15 cellular contexts compared by ENCODE assay signal in genomic region chr1:112721966-112722524, GRCh38. TPM values are rescaled to one million over a fixed set of nuclear protein-coding genes. Genes with fewer than 3 reads are reported as not detected.
DNase-seq lines count a peak whose midpoint lies in the region; ATAC-seq, FAIRE-seq and TF ChIP-seq lines count a peak whose summit lies in the region.
"Had no signal": no experiment of that assay in that cellular context is flagged by ENCODE, and none has a peak within 500 bp of the region (broad histone marks: within the 10 kb centered on the region; RNA-seq: fewer than 3 reads in every experiment).

No MANE protein-coding gene starts in this region.

- no peak for FAIRE-seq in H1 (lab: Jason Lieb, UNC)
- FAIRE-seq: colon, GM12892 had no signal

- H2AFZ ChIP-seq in GM23338: peak overlapping the region; percentile 93
- no peak overlapping the region for H2AFZ ChIP-seq in H1 (ENCODE audit: low read length)

- H3K27ac ChIP-seq in GM23338 (ENCODE audit: low read depth): no peak overlapping the region
- no peak overlapping the region for H3K27ac ChIP-seq in H1 (ENCODE audit: low read depth, low read length)
- H3K27ac ChIP-seq in CD4-positive, alpha-beta T cell (ENCODE audit: low read depth, low read length): no peak overlapping the region
- H3K27ac ChIP-seq: prostate gland had no signal

- H4K91ac ChIP-seq in H1 (replicated peaks; ENCODE audit: insufficient read length, low read length): peak overlapping the region; percentile 21

- H3K4me1 ChIP-seq in ES-I3 (ENCODE audit: insufficient read depth, low read length): peaks cover 5% of the 10 kb centered on the region
- peaks cover 6% of the 10 kb centered on the region; the same call in 1 of the 2 replicates for H3K4me1 ChIP-seq in GM23338 (ENCODE audit: insufficient read depth)
- peaks cover 8 to 21% (median 16%) of the 10 kb centered on the region in 4 experiments for H3K4me1 ChIP-seq in H1 (replicated peaks in 1 of 4; ENCODE audit: control insufficient read depth in 3 of 4, insufficient read depth in 4 of 4, low read length in 3 of 4)
- H3K4me1 ChIP-seq: prostate gland had no signal

- CTCF ChIA-PET in H1 (lab: Charles Lee; ENCODE audit: partially characterized antibody): interaction anchor here (0.7 to 14.2 kb wide), 18 partner anchors 8 to 353 kb away, joined by 3 to 547 read pairs (median 5); partner anchors contain the start of genes LRIG2 and MOV10
- CTCF ChIA-PET in activated CD8-positive, alpha-beta memory T cell treated with anti-CD3 and anti-CD28 coated beads, Interleukin-2, amount 10 ng/mL, durations not matched to agents 7 days and 5 days (lab: Charles Lee): interaction anchor here (1.0 to 10.8 kb wide), 3 partner anchors 81 to 331 kb away, joined by 3 to 219 read pairs (median 7); no protein-coding TSS in a partner anchor
- CTCF ChIA-PET in CD4-positive, alpha-beta T cell (lab: Charles Lee): interaction anchor here (0.6 to 1.4 kb wide), 2 partner anchors 167 to 350 kb away, joined by 3 read pairs; partner anchors contain the start of gene LRIG2

- H4K20me1 ChIP-seq in GM23338 (replicated peaks; ENCODE audit: insufficient read depth) (no peaks in the 10 kb centered on the region), H1 (replicated peaks in 1 of 2; ENCODE audit: control insufficient read depth in 1 of 2, insufficient read depth in 2 of 2, low read length in 2 of 2) (no peaks in the 10 kb centered on the region)

- ATAC-seq in GM23338: no peak
- ATAC-seq in activated CD8-positive, alpha-beta memory T cell treated with anti-CD3 and anti-CD28 coated beads, Interleukin-2, amount 10 ng/mL, durations not matched to agents 7 days and 5 days: no peak
- ATAC-seq in HG03039 (IDR thresholded peaks at IDR 0.05; ENCODE audit: unreplicated experiment): no peak
- ATAC-seq in CD4-positive, alpha-beta T cell (ENCODE audit: poor library complexity): no peak

- TF ChIP-seq POLR2A in H1 (IDR thresholded peaks at IDR 0.05; ENCODE audit: control extremely low read depth in 1 of 2, low read depth in 2 of 2, low read length in 2 of 2): no peak

- peak overlapping the region; percentile 75; the same call in 1 of the 2 replicates for H2BK12ac ChIP-seq in H1 (ENCODE audit: low read depth, low read length)

- H3K9me3 ChIP-seq in ES-I3 (ENCODE audit: control insufficient read depth, insufficient read depth, low read length) (no peaks in the 10 kb centered on the region), H1 (ENCODE audit: insufficient read depth in 2 of 2, low read depth in 1 of 2, low read length in 1 of 2) (no peaks in the 10 kb centered on the region)
- H3K9me3 ChIP-seq in CD4-positive, alpha-beta T cell (ENCODE audit: control insufficient read depth, low read length): no peaks in the 10 kb centered on the region
- H3K9me3 ChIP-seq: prostate gland had no signal

- H3K9me3 Mint-ChIP-seq in GM23338 (no peaks in the 10 kb centered on the region), nephron progenitor cell (no peaks in the 10 kb centered on the region)
- no peaks in the 10 kb centered on the region for H3K9me3 Mint-ChIP-seq in activated CD8-positive, alpha-beta memory T cell treated with anti-CD3 and anti-CD28 coated beads, Interleukin-2, amount 10 ng/mL, durations not matched to agents 7 days and 5 days (ENCODE audit: low read depth)
- no peaks in the 10 kb centered on the region for H3K9me3 Mint-ChIP-seq in CD4-positive, alpha-beta T cell

- H3K79me2 ChIP-seq in GM23338 (replicated peaks; ENCODE audit: insufficient read depth) (no peaks in the 10 kb centered on the region), H1 (ENCODE audit: control insufficient read depth in 1 of 2, insufficient read depth in 2 of 2, low read length in 2 of 2) (no peaks in the 10 kb centered on the region)

- H3K18ac ChIP-seq in H1 (ENCODE audit: extremely low read depth, low read length): peak overlapping the region; percentile 72

- H3K9ac ChIP-seq in ES-I3 (ENCODE audit: low read depth, low read length) (0 out of 2 replicates have a peak overlapping the region, but pooled peaks have one; percentile 22), H1 (replicated peaks in 1 of 4; ENCODE audit: extremely low read depth in 1 of 4, low read depth in 3 of 4, low read length in 3 of 4) (no peak overlapping the region)

- H3K9me2 ChIP-seq in GM23338 (ENCODE audit: insufficient read depth): no peaks in the 10 kb centered on the region

- TF ChIP-seq CTCF in GM23338 (conservative IDR thresholded peaks at IDR 0.05; ENCODE audit: low read depth in 2 of 2) (no peak), H1 (IDR thresholded peaks at IDR 0.05; ENCODE audit: control extremely low read depth in 1 of 3, insufficient read depth in 1 of 3, low read depth in 1 of 3, low read length in 3 of 3) (no peak), nephron progenitor cell (IDR thresholded peaks at IDR 0.05) (no peak)
- TF ChIP-seq CTCF in CD4-positive, alpha-beta T cell (IDR thresholded peaks at IDR 0.05): no peak

- H3K4ac ChIP-seq in H1 (replicated peaks; ENCODE audit: insufficient read length, low read depth, low read length): no peak overlapping the region

- H3K4me2 ChIP-seq in GM23338 (peak overlapping the region; percentile 77; the same call in 1 of the 2 replicates), H1 (ENCODE audit: insufficient read depth in 1 of 2, low read depth in 2 of 2, low read length in 2 of 2) (peak overlapping the region in 1 of 2 experiments; percentile 73; a peak in 2 of 4 replicates)

- peak overlapping the region; percentile 49; the same call in 1 of the 2 replicates for H2BK20ac ChIP-seq in H1 (ENCODE audit: low read length)

- peak overlapping the region; percentile 36 for H2BK120ac ChIP-seq in H1 (replicated peaks; ENCODE audit: low read depth, low read length)

- POLR2A ChIA-PET in H1 (lab: Charles Lee; ENCODE audit: partially characterized antibody): interaction anchor here (1.2 to 3.4 kb wide), 5 partner anchors 7 to 82 kb away, joined by 3 to 20 read pairs (median 9); partner anchors contain the start of gene PPM1J
- POLR2A ChIA-PET in CD4-positive, alpha-beta T cell (lab: Charles Lee): no interaction called here

- peak overlapping the region; percentile 61 for H2BK15ac ChIP-seq in H1 (ENCODE audit: low read length)

- H3K56ac ChIP-seq in H1 (replicated peaks; ENCODE audit: insufficient read length, low read depth, low read length): no peak overlapping the region

- H3K14ac ChIP-seq in H1 (ENCODE audit: insufficient read length): no peak overlapping the region

- no peaks in the 10 kb centered on the region for H3K79me1 ChIP-seq in H1 (ENCODE audit: low read depth, low read length)

- no peak overlapping the region for H3K23ac ChIP-seq in H1 (ENCODE audit: insufficient read length)

- no peak for TF ChIP-seq EP300 in H1 (IDR thresholded peaks at IDR 0.05; ENCODE audit: borderline replicate concordance in 1 of 2, low read depth in 2 of 2, low read length in 2 of 2)

- 90% methylated on average over 9 of the region's 10 CpGs; no CpG with 5 or more reads in 1 of the 2 experiments for WGBS in H1 (ENCODE audit: extremely low coverage in 1 of 2, insufficient coverage in 1 of 2, insufficient read length in 1 of 2, insufficient replicate concordance in 2 of 2, low coverage in 1 of 2, low lambda C conversion rate in 2 of 2, missing lambda C conversion rate in 1 of 2), 2 experiments

- peak overlapping the region; percentile 23; the same call in 1 of the 2 replicates for H4K8ac ChIP-seq in H1 (ENCODE audit: extremely low read depth, insufficient read depth, low read length)

- no peak for TF ChIP-seq RAD21 in H1 (IDR thresholded peaks at IDR 0.05 in 1 of 2, conservative IDR thresholded peaks at IDR 0.05 in 1 of 2; ENCODE audit: low read depth in 2 of 2, low read length in 2 of 2)

- peaks cover 22% of the 10 kb centered on the region for H3K4me1 Mint-ChIP-seq in GM23338
- H3K4me1 Mint-ChIP-seq in nephron progenitor cell: peaks cover 46% of the 10 kb centered on the region
- peaks cover 15% of the 10 kb centered on the region for H3K4me1 Mint-ChIP-seq in activated CD8-positive, alpha-beta memory T cell treated with anti-CD3 and anti-CD28 coated beads, Interleukin-2, amount 10 ng/mL, durations not matched to agents 7 days and 5 days
- peaks cover 21% of the 10 kb centered on the region for H3K4me1 Mint-ChIP-seq in CD4-positive, alpha-beta T cell (ENCODE audit: low read depth)

- H3K4me3 Mint-ChIP-seq in GM23338: no peak overlapping the region; the same call in 2 of the 3 replicates
- H3K4me3 Mint-ChIP-seq in nephron progenitor cell: peak overlapping the region; percentile 77
- H3K4me3 Mint-ChIP-seq in activated CD8-positive, alpha-beta memory T cell treated with anti-CD3 and anti-CD28 coated beads, Interleukin-2, amount 10 ng/mL, durations not matched to agents 7 days and 5 days: no peak overlapping the region
- H3K4me3 Mint-ChIP-seq in CD4-positive, alpha-beta T cell: no peak overlapping the region
- H3K4me3 Mint-ChIP-seq: B cell had no signal

- H3K23me2 ChIP-seq in H1 (ENCODE audit: low read depth, low read length): peaks cover 2% of the 10 kb centered on the region; the same call in 1 of the 2 replicates

- H4K5ac ChIP-seq in H1 (ENCODE audit: insufficient read length, low read depth, low read length): peak overlapping the region; percentile 6

- no peaks in the 10 kb centered on the region; the same call in 2 of the 3 replicates for H3K36me3 Mint-ChIP-seq in GM23338 (ENCODE audit: low read depth)
- no peaks in the 10 kb centered on the region for H3K36me3 Mint-ChIP-seq in nephron progenitor cell (ENCODE audit: low read depth)
- no peaks in the 10 kb centered on the region for H3K36me3 Mint-ChIP-seq in activated CD8-positive, alpha-beta memory T cell treated with anti-CD3 and anti-CD28 coated beads, Interleukin-2, amount 10 ng/mL, durations not matched to agents 7 days and 5 days
- no peaks in the 10 kb centered on the region for H3K36me3 Mint-ChIP-seq in CD4-positive, alpha-beta T cell (ENCODE audit: low read depth)

- no peaks in the 10 kb centered on the region for H3K36me3 ChIP-seq in ES-I3 (ENCODE audit: insufficient read depth, low read length)
- no peaks in the 10 kb centered on the region for H3K36me3 ChIP-seq in GM23338 (ENCODE audit: insufficient read depth)
- H3K36me3 ChIP-seq in H1 (ENCODE audit: control insufficient read depth in 2 of 4, insufficient read depth in 4 of 4, low read length in 3 of 4): no peaks in the 10 kb centered on the region
- H3K36me3 ChIP-seq: prostate gland had no signal

- 0 out of 2 replicates have a peak, but pooled peaks cover 5% of the 10 kb centered on the region for H3F3A ChIP-seq in GM23338 (replicated peaks; ENCODE audit: low read depth)

- H3K27me3 Mint-ChIP-seq in GM23338 (ENCODE audit: insufficient read depth, low read depth, poor library complexity) (peaks cover 30% of the 10 kb centered on the region), nephron progenitor cell (ENCODE audit: low read depth, poor library complexity) (peaks cover 47% of the 10 kb centered on the region)
- peaks cover 26% of the 10 kb centered on the region for H3K27me3 Mint-ChIP-seq in activated CD8-positive, alpha-beta memory T cell treated with anti-CD3 and anti-CD28 coated beads, Interleukin-2, amount 10 ng/mL, durations not matched to agents 7 days and 5 days
- peaks cover 30% of the 10 kb centered on the region for H3K27me3 Mint-ChIP-seq in CD4-positive, alpha-beta T cell

- H2AK5ac ChIP-seq in H1 (ENCODE audit: low read depth, low read length): 0 out of 2 replicates have a peak overlapping the region, but pooled peaks have one; percentile 14

- intact Hi-C loops in CD4-positive, alpha-beta T cell (cut with DNase I, micrococcal nuclease): no loop called here

- peak overlapping the region; percentile 56 for H3K4me3 ChIP-seq in GM23338
- H3K4me3 ChIP-seq in H1 (ENCODE audit: extremely low read depth in 1 of 4, insufficient read depth in 2 of 4, low read depth in 3 of 4, low read length in 4 of 4): peak overlapping the region in 1 of 4 experiments; percentile 52; a peak in 1 of 8 replicates
- H3K4me3 ChIP-seq: prostate gland had no signal

- H2BK5ac ChIP-seq in H1 (ENCODE audit: low read depth, low read length): no peak overlapping the region; the same call in 1 of the 2 replicates

- DNase-seq in GM23338 (ENCODE audit: low spot score): no peak
- DNase-seq in H1 (ENCODE audit: low read depth in 1 of 2, low spot score in 2 of 2): no peak
- no peak for DNase-seq in nephron progenitor cell
- DNase-seq in activated effector memory CD4-positive, alpha-beta T cell treated with Interleukin-2 at 50 U/mL for 16 hours: no peak
- no peak for DNase-seq in activated CD8-positive, alpha-beta memory T cell treated with anti-CD3 and anti-CD28 coated beads, Interleukin-2, amount 10 ng/mL, durations not matched to agents 7 days and 5 days
- no peak for DNase-seq in CD4-positive, alpha-beta T cell
- DNase-seq: activated naive CD4-positive, alpha-beta T cell treated with Interleukin-2 at 50 U/mL for 16 hours; left colon; NCI-H345 had no signal

- no peak overlapping the region for H3K27ac Mint-ChIP-seq in GM23338
- peak overlapping the region; percentile 93 for H3K27ac Mint-ChIP-seq in nephron progenitor cell
- no peak overlapping the region for H3K27ac Mint-ChIP-seq in activated CD8-positive, alpha-beta memory T cell treated with anti-CD3 and anti-CD28 coated beads, Interleukin-2, amount 10 ng/mL, durations not matched to agents 7 days and 5 days
- no peak overlapping the region for H3K27ac Mint-ChIP-seq in CD4-positive, alpha-beta T cell
- H3K27ac Mint-ChIP-seq: B cell had no signal

- H3K27me3 ChIP-seq in GM23338 (ENCODE audit: insufficient read depth) (peaks cover 54% of the 10 kb centered on the region), H1 (replicated peaks in 1 of 4; ENCODE audit: control insufficient read depth in 3 of 4, extremely low read depth in 1 of 4, insufficient read depth in 3 of 4, low read length in 3 of 4) (peaks cover 0 to 26% (median 16%) of the 10 kb centered on the region in 4 experiments; a peak in 5 of 7 replicates)
- peaks cover 15% of the 10 kb centered on the region for H3K27me3 ChIP-seq in CD4-positive, alpha-beta T cell (ENCODE audit: control insufficient read depth, insufficient read depth, low read length)

RNA-seq across cellular contexts. Expression of gene PPM1J, which starts 6.9 kb away (rescaled TPM):
- 12.7 and 22.4 TPM in 2 replicates for total RNA-seq in GM23338 (2014; rRNA removed; shearing (Covaris generic))
- polyA plus RNA-seq in GM23338 (2016; fragmentation: Nextera tagmentation; extraction: Ambion mirVana) (17.9 and 19.0 TPM in 2 replicates), H1 (2011; rRNA removed) (31.6 and 45.4 TPM in 2 replicates)
- total RNA-seq in H1 (2021; fragmentation: NEBNext Ultra II Directional; extraction: Animal tissue kit (Norgen Biotek cat#: 25700)): 17.5 and 19.4 TPM in 2 replicates
- 43.8 TPM for polyA plus RNA-seq in H1 (2011; cell fraction: cytosol; rRNA removed)
- polyA plus RNA-seq in H1 (2011; cell fraction: nucleus; rRNA removed): 101 TPM
- polyA plus RNA-seq in H1 (2012, experiment 1 of 2): 15.5 to 27.2 TPM (median 24.1 TPM) in 4 replicates
- polyA plus RNA-seq in H1 (2012, experiment 2 of 2): 18.6 TPM
- 12.4 TPM for polyA plus RNA-seq in H1 (2013, experiment 1 of 2)
- 12.1 TPM for polyA plus RNA-seq in H1 (2013, experiment 2 of 2)
- 10.0 and 10.3 TPM in 2 replicates for polyA minus RNA-seq in H1 (2011; rRNA and poly(A)+ RNA removed)
- polyA minus RNA-seq in H1 (2011; cell fraction: cytosol; rRNA and poly(A)+ RNA removed): 7.5 TPM
- polyA minus RNA-seq in H1 (2011; cell fraction: nucleus; rRNA and poly(A)+ RNA removed): 10.1 TPM
- under 1 TPM in 1 of 2 experiments, not detected in 1; 0.26 TPM for total RNA-seq in activated CD8-positive, alpha-beta memory T cell treated with anti-CD3 and anti-CD28 coated beads, Interleukin-2, amount 10 ng/mL, durations not matched to agents 7 days and 5 days
- total RNA-seq in CD4-positive, alpha-beta T cell: under 1 TPM; 0.39 to 0.49 TPM

RNA-seq across cellular contexts. Expression of gene RHOC, which starts 15.1 kb away (rescaled TPM):
- 51.3 and 65.4 TPM in 2 replicates for total RNA-seq in GM23338 (2014; rRNA removed; shearing (Covaris generic))
- polyA plus RNA-seq in GM23338 (2016; fragmentation: Nextera tagmentation; extraction: Ambion mirVana) (73.5 and 76.7 TPM in 2 replicates), H1 (2011; rRNA removed) (97.5 and 114 TPM in 2 replicates)
- total RNA-seq in H1 (2021; fragmentation: NEBNext Ultra II Directional; extraction: Animal tissue kit (Norgen Biotek cat#: 25700)): 53.6 and 57.6 TPM in 2 replicates
- 144 TPM for polyA plus RNA-seq in H1 (2011; cell fraction: cytosol; rRNA removed)
- 140 TPM for polyA plus RNA-seq in H1 (2011; cell fraction: nucleus; rRNA removed)
- polyA plus RNA-seq in H1 (2012, experiment 1 of 2): 72.9 to 87.5 TPM (median 81.0 TPM) in 4 replicates
- polyA plus RNA-seq in H1 (2012, experiment 2 of 2): 73.2 TPM
- polyA plus RNA-seq in H1 (2013, experiment 1 of 2): 52.9 TPM
- polyA plus RNA-seq in H1 (2013, experiment 2 of 2): 48.6 TPM
- 89.0 and 98.9 TPM in 2 replicates for polyA minus RNA-seq in H1 (2011; rRNA and poly(A)+ RNA removed)
- polyA minus RNA-seq in H1 (2011; cell fraction: cytosol; rRNA and poly(A)+ RNA removed): 30.7 TPM
- 32.1 TPM for polyA minus RNA-seq in H1 (2011; cell fraction: nucleus; rRNA and poly(A)+ RNA removed)
- 100 to 1,000 TPM; 105 to 130 TPM for total RNA-seq in activated CD8-positive, alpha-beta memory T cell treated with anti-CD3 and anti-CD28 coated beads, Interleukin-2, amount 10 ng/mL, durations not matched to agents 7 days and 5 days
- total RNA-seq in CD4-positive, alpha-beta T cell: 10 to 100 TPM; 11.9 to 12.7 TPM

RNA-seq across cellular contexts. Expression of gene MOV10, which starts 47.6 kb away (rescaled TPM):
- 56.8 and 77.6 TPM in 2 replicates for total RNA-seq in GM23338 (2014; rRNA removed; shearing (Covaris generic))
- polyA plus RNA-seq in GM23338 (2016; fragmentation: Nextera tagmentation; extraction: Ambion mirVana) (52.4 and 53.6 TPM in 2 replicates), H1 (2011; rRNA removed) (57.3 and 83.7 TPM in 2 replicates)
- total RNA-seq in H1 (2021; fragmentation: NEBNext Ultra II Directional; extraction: Animal tissue kit (Norgen Biotek cat#: 25700)): 105 and 109 TPM in 2 replicates
- 57.8 TPM for polyA plus RNA-seq in H1 (2011; cell fraction: cytosol; rRNA removed)
- 261 TPM for polyA plus RNA-seq in H1 (2011; cell fraction: nucleus; rRNA removed)
- 56.1 to 92.2 TPM (median 86.3 TPM) in 4 replicates for polyA plus RNA-seq in H1 (2012, experiment 1 of 2)
- 76.0 TPM for polyA plus RNA-seq in H1 (2012, experiment 2 of 2)
- 93.2 TPM for polyA plus RNA-seq in H1 (2013, experiment 1 of 2)
- polyA plus RNA-seq in H1 (2013, experiment 2 of 2): 79.8 TPM
- polyA minus RNA-seq in H1 (2011; rRNA and poly(A)+ RNA removed): 44.2 and 65.2 TPM in 2 replicates
- polyA minus RNA-seq in H1 (2011; cell fraction: cytosol; rRNA and poly(A)+ RNA removed): 48.4 TPM
- polyA minus RNA-seq in H1 (2011; cell fraction: nucleus; rRNA and poly(A)+ RNA removed): 79.2 TPM
- 100 to 1,000 TPM; 112 to 171 TPM for total RNA-seq in activated CD8-positive, alpha-beta memory T cell treated with anti-CD3 and anti-CD28 coated beads, Interleukin-2, amount 10 ng/mL, durations not matched to agents 7 days and 5 days
- 10 to 100 TPM; 80.6 to 89.3 TPM for total RNA-seq in CD4-positive, alpha-beta T cell
